In genomic region chr15:58770857-58771620, GRCh38 we compare ENCODE assay signal across 8 cellular contexts. TPM values are rescaled to one million over a fixed set of nuclear protein-coding genes. Genes with fewer than 3 reads are reported as not detected.
DNase-seq lines count a peak whose midpoint lies in the region; ATAC-seq and TF ChIP-seq lines count a peak whose summit lies in the region.

Gene MINDY2 (plus strand): TSS chr15:58771302. CDS start chr15:58771396, 94 bp downstream.

- peak; percentile 92 for DNase-seq in GM10266 (ENCODE audit: extremely low spot score)
- DNase-seq in NCI-H1092 (lab: John Stamatoyannopoulos, UW), result peak; percentile 96
- DNase-seq in globus pallidus (ENCODE audit: low spot score), result peak; percentile 99
- DNase-seq in nucleus accumbens (lab: John Stamatoyannopoulos, UW), result peak; percentile 77 to 99 (median 96)
- peak; percentile 97 to 98 for DNase-seq in suprapubic skin (ENCODE audit: low spot score in 2 of 2)

- H3K27ac ChIP-seq in suprapubic skin, result peak within 1 kb of the TSS; percentile 96

- H3K27me3 ChIP-seq in suprapubic skin, result no peaks in the 10 kb centered on the region

- ATAC-seq in HG02588 (IDR thresholded peaks at IDR 0.05; ENCODE audit: unreplicated experiment) (peak; percentile 92), SK-N-SH treated with all-trans-retinoic acid at 6 μM for 48 hours (peak; percentile 97)

- no peaks in the 10 kb centered on the region for H3K9me3 ChIP-seq in suprapubic skin

- WGBS in suprapubic skin, result 0% methylated on average over 5 of the region's 75 CpGs

- TF ChIP-seq CTCF in GM10266 (IDR thresholded peaks at IDR 0.05; ENCODE audit: control insufficient read depth, insufficient read depth, low read depth, missing control alignments) (peak; percentile 57), suprapubic skin (IDR thresholded peaks at IDR 0.05) (peak in 1 of 2 donors; percentile 28)

- H3K36me3 Mint-ChIP-seq in activated naive CD4-positive, alpha-beta T cell treated with anti-CD3 and anti-CD28 coated beads, Interleukin-2, amount 50 U/mL, for 24 hours, result no peaks in the 10 kb centered on the region

- peak within 1 kb of the TSS; percentile 92 for H3K4me3 Mint-ChIP-seq in activated naive CD4-positive, alpha-beta T cell treated with anti-CD3 and anti-CD28 coated beads, Interleukin-2, amount 50 U/mL, for 24 hours

- no peak for TF ChIP-seq EP300 in suprapubic skin (IDR thresholded peaks at IDR 0.05)

- H3K4me1 ChIP-seq in suprapubic skin, result peaks cover 41% of the 10 kb centered on the region

- peaks cover 13% of the 10 kb centered on the region for H3K4me1 Mint-ChIP-seq in activated naive CD4-positive, alpha-beta T cell treated with anti-CD3 and anti-CD28 coated beads, Interleukin-2, amount 50 U/mL, for 24 hours

- H3K4me3 ChIP-seq in suprapubic skin, result peak within 1 kb of the TSS; percentile 92

- H3K27ac Mint-ChIP-seq in activated naive CD4-positive, alpha-beta T cell treated with anti-CD3 and anti-CD28 coated beads, Interleukin-2, amount 50 U/mL, for 24 hours, result peak within 1 kb of the TSS; percentile 76

- H3K9me3 Mint-ChIP-seq in activated naive CD4-positive, alpha-beta T cell treated with anti-CD3 and anti-CD28 coated beads, Interleukin-2, amount 50 U/mL, for 24 hours, result no peaks in the 10 kb centered on the region

- H3K27me3 Mint-ChIP-seq in activated naive CD4-positive, alpha-beta T cell treated with anti-CD3 and anti-CD28 coated beads, Interleukin-2, amount 50 U/mL, for 24 hours, result no peaks in the 10 kb centered on the region

- no peaks in the 10 kb centered on the region for H3K36me3 ChIP-seq in suprapubic skin

- no peak for TF ChIP-seq POLR2A in suprapubic skin (IDR thresholded peaks at IDR 0.05)

TF ChIP-seq in SK-N-SH treated with all-trans-retinoic acid at 6 μM for 48 hours, 23 proteins besides CTCF, POLR2A, EP300 and RAD21:
- TF ChIP-seq ZFP30 (CRISPR knock-in tag; IDR thresholded peaks at IDR 0.05) (no peak), POU6F1 (CRISPR knock-in tag; IDR thresholded peaks at IDR 0.05; ENCODE audit: borderline replicate concordance, low read depth) (no peak), ESRRG (CRISPR knock-in tag; IDR thresholded peaks at IDR 0.05) (no peak), TSHZ2 (CRISPR knock-in tag; IDR thresholded peaks at IDR 0.05) (0 out of 2 replicates have a peak, but pooled peaks have one; percentile 29), CSDC2 (CRISPR knock-in tag; IDR thresholded peaks at IDR 0.05) (peak; percentile 26; the same call in 1 of the 2 replicates), ZNF565 (CRISPR knock-in tag; conservative IDR thresholded peaks at IDR 0.05; ENCODE audit: low read depth) (no peak), ISL1 (CRISPR knock-in tag; IDR thresholded peaks at IDR 0.05) (no peak), ZNF70 (CRISPR knock-in tag; IDR thresholded peaks at IDR 0.05) (no peak; the same call in 1 of the 2 replicates)

RNA-seq across cellular contexts. Expression of gene MINDY2, which starts in this region (rescaled TPM):
- total RNA-seq in suprapubic skin, result 10 to 100 TPM; 11.4 to 31.1 (median 20.5) TPM

Comparison
In these comparisons a context has a peak if more than half of its experiments do, and no peak if none do; other contexts are left out.
1. Peak in every context shown above with its lines: DNase-seq, ATAC-seq, H3K4me3 ChIP-seq and H3K27ac ChIP-seq.